17 cellular contexts compared by ENCODE assay signal in the genomic region with DNA sequence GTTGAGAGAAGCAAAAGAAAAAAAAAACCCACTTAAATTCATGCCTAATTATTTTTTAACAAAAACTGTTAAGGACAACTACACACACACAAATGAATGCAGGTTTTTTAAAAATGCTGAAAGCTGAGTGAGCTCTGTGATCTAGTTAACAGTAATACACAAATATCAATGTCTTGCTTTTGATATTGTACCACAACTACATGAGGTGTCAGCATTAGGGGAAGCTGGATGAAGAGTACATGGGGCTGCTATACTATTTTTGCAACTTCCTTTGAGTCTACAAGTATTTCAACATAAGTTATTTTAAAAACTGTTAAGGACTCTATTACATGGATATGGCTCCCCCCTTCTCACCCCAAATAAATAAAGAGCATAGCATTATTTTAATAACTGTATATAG. TPM values are rescaled to one million over a fixed set of nuclear protein-coding genes. Genes with fewer than 3 reads are reported as not detected.
DNase-seq lines count a peak whose midpoint lies in the region; ATAC-seq and TF ChIP-seq lines count a peak whose summit lies in the region.
"Had no signal": no experiment of that assay in that cellular context is flagged by ENCODE, and none has a peak within 500 bp of the region (broad histone marks: within the 10 kb centered on the region; RNA-seq: fewer than 3 reads in every experiment).

No MANE protein-coding gene starts in this region.

- DNase-seq in activated naive CD4-positive, alpha-beta T cell treated with anti-CD3 and anti-CD28 coated beads, Interleukin-2, amount 10 ng/mL, durations not matched to agents 7 days and 5 days: no peak
- no peak for DNase-seq in activated naive CD4-positive, alpha-beta T cell (lab: John Stamatoyannopoulos, UW)
- DNase-seq in PC-3 (no peak), fibroblast of pulmonary artery (ENCODE audit: low read depth) (peak; percentile 8), DMS79 treated with DMSO at 0.1 percent for 48 hours (lab: John Stamatoyannopoulos, UW) (no peak)
- DNase-seq: 8988T; CD8-positive, alpha-beta T cell; COR-L47; GDM1; GOT3; H7; KG1 had no signal

- CTCF ChIA-PET in activated naive CD4-positive, alpha-beta T cell treated with anti-CD3 and anti-CD28 coated beads, Interleukin-2, amount 10 ng/mL, durations not matched to agents 7 days and 5 days (lab: Charles Lee): no interaction called here
- CTCF ChIA-PET in HEK293 (lab: Yijun Ruan, JAX): no interaction called here
- CTCF ChIA-PET in PC-3 (lab: Charles Lee): no interaction called here

- no peak overlapping the region for H3K4me3 Mint-ChIP-seq in activated naive CD4-positive, alpha-beta T cell treated with anti-CD3 and anti-CD28 coated beads, Interleukin-2, amount 10 ng/mL, durations not matched to agents 7 days and 5 days
- H3K4me3 Mint-ChIP-seq: B cell; CD8-positive, alpha-beta T cell had no signal

- H3K36me3 Mint-ChIP-seq in activated naive CD4-positive, alpha-beta T cell treated with anti-CD3 and anti-CD28 coated beads, Interleukin-2, amount 10 ng/mL, durations not matched to agents 7 days and 5 days: peaks cover 76% of the 10 kb centered on the region

- no peaks in the 10 kb centered on the region for H3K9me3 Mint-ChIP-seq in activated naive CD4-positive, alpha-beta T cell treated with anti-CD3 and anti-CD28 coated beads, Interleukin-2, amount 10 ng/mL, durations not matched to agents 7 days and 5 days

- intact Hi-C loops in PC-3 (cut with micrococcal nuclease): loop anchor here (1.0 to 10.0 kb wide), 5 partner anchors 38 to 225 kb away; no protein-coding TSS in a partner anchor

- H3K27me3 ChIP-seq in PC-3 (ENCODE audit: low read length): no peaks in the 10 kb centered on the region
- H3K27me3 ChIP-seq: BLaER1 treated with 17β-estradiol and CSF1 and Interleukin-3, amounts not matched to agents 10 nM and 100 nM had no signal

- H3K9me3 ChIP-seq in HEK293 (ENCODE audit: control insufficient read depth, insufficient read depth, low read depth, low read length) (no peaks in the 10 kb centered on the region), PC-3 (ENCODE audit: low read length) (no peaks in the 10 kb centered on the region)

- peak overlapping the region; percentile 13 for H3K27ac Mint-ChIP-seq in activated naive CD4-positive, alpha-beta T cell treated with anti-CD3 and anti-CD28 coated beads, Interleukin-2, amount 10 ng/mL, durations not matched to agents 7 days and 5 days
- H3K27ac Mint-ChIP-seq: B cell; CD8-positive, alpha-beta T cell had no signal

- H3K4me1 Mint-ChIP-seq in activated naive CD4-positive, alpha-beta T cell treated with anti-CD3 and anti-CD28 coated beads, Interleukin-2, amount 10 ng/mL, durations not matched to agents 7 days and 5 days: peaks cover 15% of the 10 kb centered on the region

- H3K4me2 ChIP-seq in PC-3 (ENCODE audit: low read length): peak overlapping the region; percentile 53

- H3K27me3 Mint-ChIP-seq in activated naive CD4-positive, alpha-beta T cell treated with anti-CD3 and anti-CD28 coated beads, Interleukin-2, amount 10 ng/mL, durations not matched to agents 7 days and 5 days: no peaks in the 10 kb centered on the region
- H3K27me3 Mint-ChIP-seq: B cell had no signal

- no peak overlapping the region for H3K27ac ChIP-seq in HEK293 (ENCODE audit: extremely low read depth, low read depth, low read length)
- H3K27ac ChIP-seq in PC-3 (ENCODE audit: low read length): peak overlapping the region; percentile 92

- H3F3A ChIP-seq in PC-3 (ENCODE audit: low read length, unreplicated experiment): no peaks in the 10 kb centered on the region

- H3K36me3 ChIP-seq in HEK293 (ENCODE audit: control insufficient read depth in 2 of 2, insufficient read depth in 1 of 2, low read length in 2 of 2): peaks cover 0 to 20% of the 10 kb centered on the region in 2 experiments; a peak in 2 of 3 replicates
- H3K36me3 ChIP-seq in PC-3 (ENCODE audit: low read depth, low read length): peaks cover 16% of the 10 kb centered on the region

- no TSS peak for BruUV-seq in PC-3 (replicated peaks; lab: Mats Ljungman, UMichigan)

- no peak overlapping the region for H2AFZ ChIP-seq in PC-3 (ENCODE audit: low read length)

- POLR2A ChIA-PET in HEK293 (lab: Yijun Ruan, JAX) (no interaction called here), PC-3 (lab: Charles Lee; ENCODE audit: unreplicated experiment) (no interaction called here)

- H4K20me1 ChIP-seq in PC-3 (ENCODE audit: low read length): no peaks in the 10 kb centered on the region
- H4K20me1 ChIP-seq: BLaER1 treated with 17β-estradiol and CSF1 and Interleukin-3, amounts not matched to agents 10 nM and 100 nM had no signal

- H3K79me2 ChIP-seq in PC-3 (ENCODE audit: low read length): no peaks in the 10 kb centered on the region

- no peak for TF ChIP-seq CTCF in HEK293 (tag by site-specific recombination; IDR thresholded peaks at IDR 0.05)
- no peak for TF ChIP-seq CTCF in PC-3 (conservative IDR thresholded peaks at IDR 0.05; ENCODE audit: low read depth, low read length)
- no peak for TF ChIP-seq CTCF in fibroblast of pulmonary artery (IDR thresholded peaks at IDR 0.05; ENCODE audit: low read length, missing control alignments)

- H3K4me1 ChIP-seq in HEK293 (ENCODE audit: control insufficient read depth, insufficient read depth, low read length): no peaks in the 10 kb centered on the region
- H3K4me1 ChIP-seq in PC-3 (ENCODE audit: insufficient read depth, low read length): peaks cover 30% of the 10 kb centered on the region

- H3K9me2 ChIP-seq in PC-3 (replicated peaks; ENCODE audit: low read length): no peaks in the 10 kb centered on the region

- no peak for ATAC-seq in PC-3
- ATAC-seq in HG03175 (IDR thresholded peaks at IDR 0.05; ENCODE audit: unreplicated experiment): no peak
- ATAC-seq in GM21529 (IDR thresholded peaks at IDR 0.05; ENCODE audit: unreplicated experiment): no peak
- ATAC-seq: CD8-positive, alpha-beta T cell had no signal

- peak overlapping the region; percentile 57 for H3K9ac ChIP-seq in PC-3 (ENCODE audit: low read length)
- H3K9ac ChIP-seq: BLaER1 treated with 17β-estradiol and CSF1 and Interleukin-3, amounts not matched to agents 10 nM and 100 nM had no signal

- no peak overlapping the region for H3K4me3 ChIP-seq in HEK293 (ENCODE audit: low read depth, low read length)
- H3K4me3 ChIP-seq in PC-3 (ENCODE audit: low read length): no peak overlapping the region
- no peak overlapping the region for H3K4me3 ChIP-seq in fibroblast of pulmonary artery (replicated peaks; ENCODE audit: low read depth, low read length)
- H3K4me3 ChIP-seq: BLaER1 treated with 17β-estradiol and CSF1 and Interleukin-3, amounts not matched to agents 10 nM and 100 nM had no signal

TF ChIP-seq in HEK293, 187 proteins besides CTCF, POLR2A, EP300 and RAD21:
- TF ChIP-seq ZNF529 (tag by site-specific recombination; IDR thresholded peaks at IDR 0.05; ENCODE audit: insufficient replicate concordance): peak; percentile 95
- no peak for TF ChIP-seq ZNF624 (tag by site-specific recombination; IDR thresholded peaks at IDR 0.05)
- TF ChIP-seq KLF16 (tag by site-specific recombination; IDR thresholded peaks at IDR 0.05): no peak
- no peak for TF ChIP-seq ZNF366 (tag by site-specific recombination; conservative IDR thresholded peaks at IDR 0.05)
- no peak for TF ChIP-seq FEZF1 (tag by site-specific recombination; IDR thresholded peaks at IDR 0.05)
- no peak for TF ChIP-seq ZNF571 (tag by site-specific recombination; IDR thresholded peaks at IDR 0.05)
TF ChIP-seq in HEK293: peak in this region for 1.

RNA-seq across cellular contexts. Expression of gene SUCLG2, which starts 44.7 kb away (rescaled TPM):
- 20.2 and 22.3 TPM in 2 replicates for total RNA-seq in PC-3 (2014; rRNA removed)
